11 cellular contexts compared by ENCODE assay signal in the genomic region with DNA sequence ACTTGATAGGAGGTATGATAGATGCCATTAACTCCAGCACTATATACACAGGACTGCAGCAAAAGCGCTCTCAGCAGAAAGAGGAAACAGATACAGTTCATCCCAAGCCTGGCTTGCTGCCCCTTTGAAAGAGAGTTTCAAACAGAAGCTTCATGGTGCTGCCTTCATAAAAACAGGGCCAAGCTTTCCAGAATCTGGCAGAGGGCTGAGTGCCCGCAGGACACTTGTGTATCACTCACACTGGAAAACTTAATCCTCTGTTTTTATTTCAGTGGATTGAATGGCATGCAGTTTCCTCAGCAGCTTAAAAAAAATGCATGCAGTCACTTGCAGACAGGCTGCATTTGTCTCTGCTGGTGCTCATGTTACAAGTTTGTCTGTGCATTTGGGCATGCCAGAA. TPM values are rescaled to one million over a fixed set of nuclear protein-coding genes. Genes with fewer than 3 reads are reported as not detected.
DNase-seq lines count a peak whose midpoint lies in the region; ATAC-seq and TF ChIP-seq lines count a peak whose summit lies in the region.
"Had no signal": no experiment of that assay in that cellular context is flagged by ENCODE, and none has a peak within 500 bp of the region (broad histone marks: within the 10 kb centered on the region; RNA-seq: fewer than 3 reads in every experiment).

No MANE protein-coding gene starts in this region.

- CTCF ChIA-PET in mammary epithelial cell (lab: Charles Lee; ENCODE audit: low non-redundant PET): no interaction called here
- CTCF ChIA-PET in activated CD4-positive, alpha-beta memory T cell treated with anti-CD3 and anti-CD28 coated beads for 36 hours (lab: Charles Lee): no interaction called here

- in situ Hi-C loops in mammary epithelial cell (cut with MboI; ENCODE audit: low sequenced_read_pairs in 2 of 2): no loop called here

- no peaks in the 10 kb centered on the region for H3K36me3 Mint-ChIP-seq in activated CD4-positive, alpha-beta memory T cell treated with anti-CD3 and anti-CD28 coated beads for 36 hours

- H3K27me3 Mint-ChIP-seq in activated CD4-positive, alpha-beta memory T cell treated with anti-CD3 and anti-CD28 coated beads for 36 hours: peaks cover 3% of the 10 kb centered on the region

- no TSS peak for BruUV-seq in mammary epithelial cell (replicated peaks; lab: Mats Ljungman, UMichigan)

- no peaks in the 10 kb centered on the region for H3K9me3 Mint-ChIP-seq in activated CD4-positive, alpha-beta memory T cell treated with anti-CD3 and anti-CD28 coated beads for 36 hours

- POLR2A ChIA-PET in activated CD4-positive, alpha-beta memory T cell treated with anti-CD3 and anti-CD28 coated beads for 36 hours (lab: Charles Lee): no interaction called here

- peak; percentile 54 for ATAC-seq in Right ventricle myocardium inferior

- no peak overlapping the region for H3K27ac ChIP-seq in mammary epithelial cell (ENCODE audit: insufficient read depth, low read depth, low read length)

- no peaks in the 10 kb centered on the region for H4K20me1 ChIP-seq in mammary epithelial cell (ENCODE audit: insufficient read depth, low read length)

- peaks cover 4% of the 10 kb centered on the region for H3K79me2 ChIP-seq in mammary epithelial cell (ENCODE audit: insufficient read depth, low read length)

- H3K4me1 ChIP-seq in mammary epithelial cell (ENCODE audit: insufficient read depth, low read length): peaks cover 19% of the 10 kb centered on the region

- peaks cover 37% of the 10 kb centered on the region for H3K4me1 Mint-ChIP-seq in activated CD4-positive, alpha-beta memory T cell treated with anti-CD3 and anti-CD28 coated beads for 36 hours (ENCODE audit: low read depth)

- H3K4me2 ChIP-seq in mammary epithelial cell (ENCODE audit: insufficient read depth, low read depth, low read length): peak overlapping the region; percentile 7

- H3K4me3 Mint-ChIP-seq in activated CD4-positive, alpha-beta memory T cell treated with anti-CD3 and anti-CD28 coated beads for 36 hours: no peak overlapping the region

- dilution Hi-C loops in mammary epithelial cell (cut with HindIII; ENCODE audit: low sequenced_read_pairs): no loop called here

- H3K9me3 ChIP-seq in mammary epithelial cell (replicated peaks; ENCODE audit: insufficient read depth, low read length): no peaks in the 10 kb centered on the region

- no peak overlapping the region for H3K4me3 ChIP-seq in mammary epithelial cell (replicated peaks in 1 of 3; ENCODE audit: insufficient read depth in 1 of 3, low read depth in 2 of 3, low read length in 3 of 3)

- H3K9ac ChIP-seq in mammary epithelial cell (ENCODE audit: insufficient read depth, low read length): no peak overlapping the region

- intact Hi-C loops in Right ventricle myocardium inferior (cut with DNase I) (loop anchor here (5.0 kb wide), 1 partner anchor 50 kb away; no protein-coding TSS in a partner anchor), cardiac septum (cut with DNase I) (no loop called here), mammary epithelial cell (cut with micrococcal nuclease) (no loop called here)
- intact Hi-C loops in activated CD4-positive, alpha-beta memory T cell treated with anti-CD3 and anti-CD28 coated beads for 36 hours (cut with micrococcal nuclease): no loop called here

- DNase-seq in Right ventricle myocardium inferior (ENCODE audit: missing footprints) (peak; percentile 53), cardiac septum (ENCODE audit: low spot score) (no peak), mammary epithelial cell (peak; percentile 59), medulla oblongata (ENCODE audit: extremely low spot score) (peak; percentile 28), HUDEP-2 (lab: John Stamatoyannopoulos, UW; ENCODE audit: unreplicated experiment in 76 of 76) (no peak), NCI-H748 treated with DMSO at 0.1 percent for 48 hours (lab: John Stamatoyannopoulos, UW) (no peak)
- DNase-seq in activated CD4-positive, alpha-beta memory T cell treated with anti-CD3 and anti-CD28 coated beads for 36 hours: no peak
- no peak for DNase-seq in activated CD4-positive, alpha-beta T cell treated with anti-CD3 and anti-CD28 coated beads, Interleukin-2, amount 50 U/mL, for 1 hour
- DNase-seq: AML-193, NCI-H1092 treated with DMSO at 0.1 percent for 48 hours, posterior cingulate gyrus had no signal

- 12% methylated on average over 2 of the region's 2 CpGs for WGBS in mammary epithelial cell (ENCODE audit: low coverage, missing lambda C conversion rate)

- H3K27ac Mint-ChIP-seq in activated CD4-positive, alpha-beta memory T cell treated with anti-CD3 and anti-CD28 coated beads for 36 hours: no peak overlapping the region

- H3K36me3 ChIP-seq in mammary epithelial cell (ENCODE audit: insufficient read depth, low read length): peaks cover 18% of the 10 kb centered on the region

- TF ChIP-seq CTCF in mammary epithelial cell (conservative IDR thresholded peaks at IDR 0.05 in 1 of 2, IDR thresholded peaks at IDR 0.05 in 1 of 2; ENCODE audit: extremely low read depth in 1 of 2, insufficient read depth in 1 of 2, low read depth in 1 of 2, low read length in 2 of 2): no peak

- no peak overlapping the region for H2AFZ ChIP-seq in mammary epithelial cell (ENCODE audit: low read depth, low read length)

- no peaks in the 10 kb centered on the region for H3K27me3 ChIP-seq in mammary epithelial cell (ENCODE audit: insufficient read depth, low read length)

RNA-seq across cellular contexts. Expression of a gene that starts 40.4 kb away (rescaled TPM):
- total RNA-seq in Right ventricle myocardium inferior (0.46 TPM), cardiac septum (1.2 TPM), mammary epithelial cell (10 to 100 TPM in 1 of 2 donors, under 1 TPM in 1; 0.83 to 11.7 TPM)
- 58.5 TPM for polyA plus RNA-seq in mammary epithelial cell
- polyA minus RNA-seq in mammary epithelial cell: 120 TPM
- under 1 TPM; 0.15 to 0.17 TPM for total RNA-seq in activated CD4-positive, alpha-beta memory T cell treated with anti-CD3 and anti-CD28 coated beads for 36 hours

Comparison
In these comparisons a context has a peak if more than half of its experiments do, and no peak if none do; other contexts are left out.
1. DNase-seq: peak in Right ventricle myocardium inferior (single experiment), mammary epithelial cell (single experiment) and medulla oblongata (single experiment); none in cardiac septum (single experiment), HUDEP-2 (0 of 76), activated CD4-positive, alpha-beta memory T cell treated with anti-CD3 and anti-CD28 coated beads for 36 hours (single experiment), NCI-H748 treated with DMSO at 0.1 percent for 48 hours (single experiment) and activated CD4-positive, alpha-beta T cell treated with anti-CD3 and anti-CD28 coated beads, Interleukin-2, amount 50 U/mL, for 1 hour (single experiment).